In genomic region chr17:9839433-9839832, GRCh38 we compare ENCODE assay signal across 21 cellular contexts. TPM values are rescaled to one million over a fixed set of nuclear protein-coding genes. Genes with fewer than 3 reads are reported as not detected.
DNase-seq lines count a peak whose midpoint lies in the region; TF ChIP-seq lines count a peak whose summit lies in the region.
"Had no signal": no experiment of that assay in that cellular context is flagged by ENCODE, and none has a peak within 500 bp of the region (broad histone marks: within the 10 kb centered on the region; RNA-seq: fewer than 3 reads in every experiment).

No MANE protein-coding gene starts in this region.

- no peaks in the 10 kb centered on the region for H4K20me1 ChIP-seq in hepatocyte (ENCODE audit: insufficient read depth, poor library complexity, severe bottlenecking)

- H3K27ac ChIP-seq in HEK293 (ENCODE audit: extremely low read depth, low read depth, low read length) (no peak overlapping the region), hepatocyte (no peak overlapping the region)

- no peaks in the 10 kb centered on the region for H3K4me1 Mint-ChIP-seq in activated T-helper 2 cell treated with anti-CD3 and anti-CD28 coated beads, Interferon-gamma antibody, Interleukin-2, Interleukin-4, amounts not matched to agents 10 μg/mL and 5 μg/mL and 100 μg/mL, durations not matched to agents 14 hours and 24 hours and 36 hours (ENCODE audit: low read depth)
- H3K4me1 Mint-ChIP-seq: activated naive CD4-positive, alpha-beta T cell treated with anti-CD3 and anti-CD28 coated beads, Interleukin-2, amount 50 U/mL, for 24 hours; central memory CD8-positive, alpha-beta T cell; stimulated activated naive B cell treated with anti-CD40 and anti-IgM and Interleukin-4, amounts not matched to agents 10 μg/mL and 1 μg/mL and 100 μg/mL, for 72 hours had no signal

- H3K4me3 ChIP-seq in HEK293 (ENCODE audit: low read depth, low read length) (no peak overlapping the region), hepatocyte (no peak overlapping the region)
- H3K4me3 ChIP-seq: heart left ventricle had no signal

- DNase-seq in A172 (ENCODE audit: low spot score) (peak; percentile 33), amniotic epithelial cell (ENCODE audit: low read depth) (peak; percentile 49), iPS-NIHi11 (ENCODE audit: low spot score) (peak; percentile 38), cerebellar cortex (ENCODE audit: low spot score) (no peak), NCI-H82 (lab: John Stamatoyannopoulos, UW) (no peak), hepatocyte (ENCODE audit: low spot score) (no peak)
- no peak for DNase-seq in activated T-helper 2 cell treated with anti-CD3 and anti-CD28 coated beads, Interferon-gamma antibody, Interleukin-2, Interleukin-4, amounts not matched to agents 10 μg/mL and 5 μg/mL and 100 μg/mL, durations not matched to agents 14 hours and 24 hours and 36 hours (ENCODE audit: low spot score)
- DNase-seq: COR-L47; heart left ventricle; KBM-7; NCI-H1436 treated with DMSO at 0.1 percent for 48 hours; NCI-H526; stimulated activated naive B cell treated with anti-CD40 and anti-IgM and Interleukin-4, amounts not matched to agents 10 μg/mL and 1 μg/mL and 100 μg/mL, for 72 hours had no signal

- H3K4me3 Mint-ChIP-seq in activated T-helper 2 cell treated with anti-CD3 and anti-CD28 coated beads, Interferon-gamma antibody, Interleukin-2, Interleukin-4, amounts not matched to agents 10 μg/mL and 5 μg/mL and 100 μg/mL, durations not matched to agents 14 hours and 24 hours and 36 hours (ENCODE audit: low read depth), result no peak overlapping the region
- H3K4me3 Mint-ChIP-seq: activated naive CD4-positive, alpha-beta T cell treated with anti-CD3 and anti-CD28 coated beads, Interleukin-2, amount 50 U/mL, for 24 hours; central memory CD8-positive, alpha-beta T cell; nephron; stimulated activated naive B cell treated with anti-CD40 and anti-IgM and Interleukin-4, amounts not matched to agents 10 μg/mL and 1 μg/mL and 100 μg/mL, for 72 hours had no signal

- CTCF ChIA-PET in HEK293 (lab: Yijun Ruan, JAX), result interaction anchor here (0.6 to 5.4 kb wide), 10 partner anchors 8 to 111 kb away, joined by 3 to 27 read pairs (median 5); no protein-coding TSS in a partner anchor

- POLR2A ChIA-PET in HEK293 (lab: Yijun Ruan, JAX), result no interaction called here

- H3K27ac Mint-ChIP-seq in activated T-helper 2 cell treated with anti-CD3 and anti-CD28 coated beads, Interferon-gamma antibody, Interleukin-2, Interleukin-4, amounts not matched to agents 10 μg/mL and 5 μg/mL and 100 μg/mL, durations not matched to agents 14 hours and 24 hours and 36 hours, result no peak overlapping the region
- H3K27ac Mint-ChIP-seq: activated naive CD4-positive, alpha-beta T cell treated with anti-CD3 and anti-CD28 coated beads, Interleukin-2, amount 50 U/mL, for 24 hours; stimulated activated naive B cell treated with anti-CD40 and anti-IgM and Interleukin-4, amounts not matched to agents 10 μg/mL and 1 μg/mL and 100 μg/mL, for 72 hours had no signal

- H3K9me2 ChIP-seq in hepatocyte (replicated peaks; ENCODE audit: insufficient read depth), result no peaks in the 10 kb centered on the region

- no peaks in the 10 kb centered on the region for H3K36me3 Mint-ChIP-seq in activated T-helper 2 cell treated with anti-CD3 and anti-CD28 coated beads, Interferon-gamma antibody, Interleukin-2, Interleukin-4, amounts not matched to agents 10 μg/mL and 5 μg/mL and 100 μg/mL, durations not matched to agents 14 hours and 24 hours and 36 hours (ENCODE audit: low read depth)
- H3K36me3 Mint-ChIP-seq: activated naive CD4-positive, alpha-beta T cell treated with anti-CD3 and anti-CD28 coated beads, Interleukin-2, amount 50 U/mL, for 24 hours; stimulated activated naive B cell treated with anti-CD40 and anti-IgM and Interleukin-4, amounts not matched to agents 10 μg/mL and 1 μg/mL and 100 μg/mL, for 72 hours had no signal

- TF ChIP-seq CTCF in HEK293 (tag by site-specific recombination; IDR thresholded peaks at IDR 0.05) (0 out of 2 replicates have a peak, but pooled peaks have one; percentile 32), hepatocyte (IDR thresholded peaks at IDR 0.05; ENCODE audit: poor library complexity) (no peak)

- H3K9me3 Mint-ChIP-seq in activated T-helper 2 cell treated with anti-CD3 and anti-CD28 coated beads, Interferon-gamma antibody, Interleukin-2, Interleukin-4, amounts not matched to agents 10 μg/mL and 5 μg/mL and 100 μg/mL, durations not matched to agents 14 hours and 24 hours and 36 hours, result no peaks in the 10 kb centered on the region
- H3K9me3 Mint-ChIP-seq: activated naive CD4-positive, alpha-beta T cell treated with anti-CD3 and anti-CD28 coated beads, Interleukin-2, amount 50 U/mL, for 24 hours; central memory CD8-positive, alpha-beta T cell; nephron; stimulated activated naive B cell treated with anti-CD40 and anti-IgM and Interleukin-4, amounts not matched to agents 10 μg/mL and 1 μg/mL and 100 μg/mL, for 72 hours had no signal

- no peak overlapping the region for H3K4me2 ChIP-seq in hepatocyte

- intact Hi-C loops in activated T-helper 2 cell treated with anti-CD3 and anti-CD28 coated beads, Interferon-gamma antibody, Interleukin-2, Interleukin-4, amounts not matched to agents 10 μg/mL and 5 μg/mL and 100 μg/mL, durations not matched to agents 14 hours and 24 hours and 36 hours (cut with micrococcal nuclease), result no loop called here

- peaks cover 9% of the 10 kb centered on the region for H3K4me1 ChIP-seq in HEK293 (ENCODE audit: control insufficient read depth, insufficient read depth, low read length)
- H3K4me1 ChIP-seq in hepatocyte (ENCODE audit: insufficient read depth), result peaks cover 33% of the 10 kb centered on the region

- 69% methylated on average over 4 of the region's 4 CpGs for WGBS in hepatocyte (ENCODE audit: low lambda C conversion rate, missing lambda C conversion rate)

- no peaks in the 10 kb centered on the region for H3K27me3 ChIP-seq in hepatocyte
- H3K27me3 ChIP-seq: heart left ventricle had no signal

- H2AFZ ChIP-seq in hepatocyte, result no peak overlapping the region

- H3K36me3 ChIP-seq in HEK293 (ENCODE audit: control insufficient read depth in 2 of 2, insufficient read depth in 1 of 2, low read length in 2 of 2) (no peaks in the 10 kb centered on the region), hepatocyte (replicated peaks; ENCODE audit: insufficient read depth, low read depth) (no peaks in the 10 kb centered on the region)
- H3K36me3 ChIP-seq: heart left ventricle had no signal

- no peaks in the 10 kb centered on the region for H3K79me2 ChIP-seq in hepatocyte

- no peaks in the 10 kb centered on the region for H3K27me3 Mint-ChIP-seq in activated T-helper 2 cell treated with anti-CD3 and anti-CD28 coated beads, Interferon-gamma antibody, Interleukin-2, Interleukin-4, amounts not matched to agents 10 μg/mL and 5 μg/mL and 100 μg/mL, durations not matched to agents 14 hours and 24 hours and 36 hours (ENCODE audit: low read depth)

- H3K9me3 ChIP-seq in HEK293 (ENCODE audit: control insufficient read depth, insufficient read depth, low read depth, low read length) (no peaks in the 10 kb centered on the region), hepatocyte (ENCODE audit: low read depth) (no peaks in the 10 kb centered on the region)
- H3K9me3 ChIP-seq: heart left ventricle had no signal

TF ChIP-seq in HEK293, 187 proteins besides CTCF, POLR2A, EP300 and RAD21:
- TF ChIP-seq GLIS1 (tag by site-specific recombination; IDR thresholded peaks at IDR 0.05) (peak; percentile 95), ZNF426 (tag by site-specific recombination; IDR thresholded peaks at IDR 0.05) (no peak), ZBTB1 (tag by site-specific recombination; IDR thresholded peaks at IDR 0.05) (no peak)
TF ChIP-seq in HEK293: peak in this region for 1.

RNA-seq across cellular contexts. Expression of gene GLP2R, which starts 13.7 kb away (rescaled TPM):
- total RNA-seq in A172 (2014; rRNA removed; shearing (Covaris generic)), result 0.50 and 1.7 TPM in 2 replicates
- total RNA-seq in hepatocyte, result 2.1 and 3.3 TPM in 2 replicates
- polyA plus RNA-seq in hepatocyte, result 1.5 and 2.3 TPM in 2 replicates
- not detected in 2 replicates for total RNA-seq in activated T-helper 2 cell treated with anti-CD3 and anti-CD28 coated beads, Interferon-gamma antibody, Interleukin-2, Interleukin-4, amounts not matched to agents 10 μg/mL and 5 μg/mL and 100 μg/mL, durations not matched to agents 14 hours and 24 hours and 36 hours
- total RNA-seq: T-helper 1 cell treated with Interleukin-12 subunit alpha and Interleukin-12 subunit beta and Interleukin-4 antibody, amounts not matched to agents 30 ng/mL and 1 ng/mL, for 36 hours had no signal

RNA-seq across cellular contexts. Expression of gene GSG1L2, which starts 17.6 kb away (rescaled TPM):
- not detected in 2 replicates for total RNA-seq in A172 (2014; rRNA removed; shearing (Covaris generic))
- not detected in 2 replicates for total RNA-seq in hepatocyte
- not detected in 2 replicates for polyA plus RNA-seq in hepatocyte
- not detected in 2 replicates for total RNA-seq in activated T-helper 2 cell treated with anti-CD3 and anti-CD28 coated beads, Interferon-gamma antibody, Interleukin-2, Interleukin-4, amounts not matched to agents 10 μg/mL and 5 μg/mL and 100 μg/mL, durations not matched to agents 14 hours and 24 hours and 36 hours
- total RNA-seq: heart left ventricle; liver; sciatic nerve; T-helper 1 cell treated with Interleukin-12 subunit alpha and Interleukin-12 subunit beta and Interleukin-4 antibody, amounts not matched to agents 30 ng/mL and 1 ng/mL, for 36 hours had no signal
- polyA plus RNA-seq: AG04450, heart left ventricle, liver had no signal

RNA-seq across cellular contexts. Expression of gene DHRS7C, which starts 48.0 kb away (rescaled TPM):
- not detected in 2 replicates for total RNA-seq in A172 (2014; rRNA removed; shearing (Covaris generic))
- total RNA-seq in hepatocyte, result 1.2 TPM in 1 of 2 replicates, not detected in the other
- 0.19 TPM in 1 of 2 replicates, not detected in the other for polyA plus RNA-seq in hepatocyte
- not detected in 2 replicates for total RNA-seq in activated T-helper 2 cell treated with anti-CD3 and anti-CD28 coated beads, Interferon-gamma antibody, Interleukin-2, Interleukin-4, amounts not matched to agents 10 μg/mL and 5 μg/mL and 100 μg/mL, durations not matched to agents 14 hours and 24 hours and 36 hours
- total RNA-seq: sciatic nerve; T-helper 1 cell treated with Interleukin-12 subunit alpha and Interleukin-12 subunit beta and Interleukin-4 antibody, amounts not matched to agents 30 ng/mL and 1 ng/mL, for 36 hours had no signal
- polyA plus RNA-seq: AG04450 had no signal

Comparison
In these comparisons a context has a peak if more than half of its experiments do, and no peak if none do; other contexts are left out.
1. DNase-seq: peak in A172 (single experiment), amniotic epithelial cell (single experiment) and iPS-NIHi11 (single experiment); none in cerebellar cortex (single experiment), NCI-H82 (single experiment), hepatocyte (single experiment) and activated T-helper 2 cell treated with anti-CD3 and anti-CD28 coated beads, Interferon-gamma antibody, Interleukin-2, Interleukin-4, amounts not matched to agents 10 μg/mL and 5 μg/mL and 100 μg/mL, durations not matched to agents 14 hours and 24 hours and 36 hours (single experiment).